ENCODE assay signal across 9 cellular contexts in the genomic region with DNA sequence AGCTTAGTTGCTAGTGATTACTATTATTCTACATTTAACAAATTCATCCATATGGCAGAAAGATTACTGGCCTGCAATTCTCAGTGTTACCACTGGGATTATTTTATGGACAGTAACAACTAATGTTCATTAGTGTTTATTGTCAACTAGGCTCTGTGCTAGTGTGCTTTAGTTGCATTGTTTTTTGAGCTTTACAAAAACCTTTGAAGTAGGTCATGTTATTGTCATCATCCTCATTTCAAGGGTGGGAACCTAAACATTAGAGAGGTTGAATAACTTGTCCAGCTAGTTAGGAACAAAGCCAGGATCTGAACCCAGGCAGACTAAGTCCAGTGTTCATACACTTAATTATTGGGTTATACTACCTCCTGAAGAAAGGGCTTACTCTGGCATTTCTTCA. TPM values are rescaled to one million over a fixed set of nuclear protein-coding genes. Genes with fewer than 3 reads are reported as not detected.
DNase-seq lines count a peak whose midpoint lies in the region; ATAC-seq and TF ChIP-seq lines count a peak whose summit lies in the region.
"Had no signal": no experiment of that assay in that cellular context is flagged by ENCODE, and none has a peak within 500 bp of the region (broad histone marks: within the 10 kb centered on the region; RNA-seq: fewer than 3 reads in every experiment).

No MANE protein-coding gene starts in this region.

- no peaks in the 10 kb centered on the region for H3K9me2 ChIP-seq in hepatocyte (replicated peaks; ENCODE audit: insufficient read depth)

- no peaks in the 10 kb centered on the region for H3K36me3 ChIP-seq in BLaER1 treated with 17β-estradiol and CSF1 and Interleukin-3, amounts not matched to agents 10 nM and 100 nM
- no peaks in the 10 kb centered on the region for H3K36me3 ChIP-seq in hepatocyte (replicated peaks; ENCODE audit: insufficient read depth, low read depth)
- H3K36me3 ChIP-seq in effector memory CD4-positive, alpha-beta T cell (ENCODE audit: control insufficient read depth, insufficient read depth, low read length) = no peaks in the 10 kb centered on the region

- no peaks in the 10 kb centered on the region for H3K79me2 ChIP-seq in hepatocyte

- H3K4me2 ChIP-seq in BLaER1 treated with 17β-estradiol and CSF1 and Interleukin-3, amounts not matched to agents 10 nM and 100 nM = peak overlapping the region in 6 of 11 experiments; percentile 61 to 74 (median 68); a peak in 11 of 22 replicates
- H3K4me2 ChIP-seq in hepatocyte = no peak overlapping the region

- H3K9ac ChIP-seq in BLaER1 treated with 17β-estradiol and CSF1 and Interleukin-3, amounts not matched to agents 10 nM and 100 nM = no peak overlapping the region

- H3K4me3 ChIP-seq in BLaER1 treated with 17β-estradiol and CSF1 and Interleukin-3, amounts not matched to agents 10 nM and 100 nM = no peak overlapping the region
- H3K4me3 ChIP-seq in hepatocyte = no peak overlapping the region
- no peak overlapping the region for H3K4me3 ChIP-seq in effector memory CD4-positive, alpha-beta T cell (ENCODE audit: insufficient read depth, low read depth, low read length, poor library complexity, severe bottlenecking)

- peak; percentile 9 for TF ChIP-seq CTCF in hepatocyte (IDR thresholded peaks at IDR 0.05; ENCODE audit: poor library complexity)

- H3K4me1 ChIP-seq in BLaER1 treated with 17β-estradiol and CSF1 and Interleukin-3, amounts not matched to agents 10 nM and 100 nM = peaks cover 13 to 25% (median 18%) of the 10 kb centered on the region in 10 experiments
- H3K4me1 ChIP-seq in hepatocyte (ENCODE audit: insufficient read depth) = no peaks in the 10 kb centered on the region
- no peaks in the 10 kb centered on the region for H3K4me1 ChIP-seq in effector memory CD4-positive, alpha-beta T cell (ENCODE audit: control insufficient read depth, insufficient read depth, low read length, poor library complexity, severe bottlenecking)

- no peak overlapping the region for H2AFZ ChIP-seq in hepatocyte

- no peaks in the 10 kb centered on the region for H3K27me3 ChIP-seq in BLaER1 treated with 17β-estradiol and CSF1 and Interleukin-3, amounts not matched to agents 10 nM and 100 nM
- no peaks in the 10 kb centered on the region for H3K27me3 ChIP-seq in hepatocyte
- peaks cover 5% of the 10 kb centered on the region for H3K27me3 ChIP-seq in effector memory CD4-positive, alpha-beta T cell (replicated peaks; ENCODE audit: control insufficient read depth, insufficient read depth, low read length, poor library complexity, severe bottlenecking)

- H4K20me1 ChIP-seq in BLaER1 treated with 17β-estradiol and CSF1 and Interleukin-3, amounts not matched to agents 10 nM and 100 nM = no peaks in the 10 kb centered on the region
- no peaks in the 10 kb centered on the region for H4K20me1 ChIP-seq in hepatocyte (ENCODE audit: insufficient read depth, poor library complexity, severe bottlenecking)

- peak; percentile 58 for DNase-seq in NCI-H82 (lab: John Stamatoyannopoulos, UW)
- no peak for DNase-seq in hepatocyte (ENCODE audit: low spot score)
- no peak for DNase-seq in effector memory CD4-positive, alpha-beta T cell
- DNase-seq in NCI-H1694 (lab: John Stamatoyannopoulos, UW) = no peak
- DNase-seq in NCI-H226 = no peak
- DNase-seq in NCI-H2171 treated with DMSO at 0.1 percent for 48 hours (lab: John Stamatoyannopoulos, UW) = no peak
- DNase-seq: midbrain had no signal

- peak; percentile 67 for ATAC-seq in GM19463 (IDR thresholded peaks at IDR 0.05; ENCODE audit: unreplicated experiment)

- no peak overlapping the region for H3K27ac ChIP-seq in BLaER1 treated with 17β-estradiol and CSF1 and Interleukin-3, amounts not matched to agents 10 nM and 100 nM
- H3K27ac ChIP-seq in hepatocyte = no peak overlapping the region
- H3K27ac ChIP-seq in effector memory CD4-positive, alpha-beta T cell (ENCODE audit: insufficient read depth, low read length, poor library complexity, severe bottlenecking) = no peak overlapping the region

- H3K9me3 ChIP-seq in BLaER1 treated with 17β-estradiol and CSF1 and Interleukin-3, amounts not matched to agents 10 nM and 100 nM (replicated peaks in 1 of 11) = peaks cover 0 to 6% (median 0%) of the 10 kb centered on the region in 11 experiments; a peak in 4 of 22 replicates
- no peaks in the 10 kb centered on the region for H3K9me3 ChIP-seq in hepatocyte (ENCODE audit: low read depth)
- no peaks in the 10 kb centered on the region for H3K9me3 ChIP-seq in effector memory CD4-positive, alpha-beta T cell (ENCODE audit: control insufficient read depth, low read length)

RNA-seq across cellular contexts. Expression of gene TDRD3, which starts 27.8 kb away (rescaled TPM):
- total RNA-seq in hepatocyte = 15.3 and 16.8 TPM in 2 replicates
- 5.3 and 6.5 TPM in 2 replicates for polyA plus RNA-seq in hepatocyte
